In the genomic region with DNA sequence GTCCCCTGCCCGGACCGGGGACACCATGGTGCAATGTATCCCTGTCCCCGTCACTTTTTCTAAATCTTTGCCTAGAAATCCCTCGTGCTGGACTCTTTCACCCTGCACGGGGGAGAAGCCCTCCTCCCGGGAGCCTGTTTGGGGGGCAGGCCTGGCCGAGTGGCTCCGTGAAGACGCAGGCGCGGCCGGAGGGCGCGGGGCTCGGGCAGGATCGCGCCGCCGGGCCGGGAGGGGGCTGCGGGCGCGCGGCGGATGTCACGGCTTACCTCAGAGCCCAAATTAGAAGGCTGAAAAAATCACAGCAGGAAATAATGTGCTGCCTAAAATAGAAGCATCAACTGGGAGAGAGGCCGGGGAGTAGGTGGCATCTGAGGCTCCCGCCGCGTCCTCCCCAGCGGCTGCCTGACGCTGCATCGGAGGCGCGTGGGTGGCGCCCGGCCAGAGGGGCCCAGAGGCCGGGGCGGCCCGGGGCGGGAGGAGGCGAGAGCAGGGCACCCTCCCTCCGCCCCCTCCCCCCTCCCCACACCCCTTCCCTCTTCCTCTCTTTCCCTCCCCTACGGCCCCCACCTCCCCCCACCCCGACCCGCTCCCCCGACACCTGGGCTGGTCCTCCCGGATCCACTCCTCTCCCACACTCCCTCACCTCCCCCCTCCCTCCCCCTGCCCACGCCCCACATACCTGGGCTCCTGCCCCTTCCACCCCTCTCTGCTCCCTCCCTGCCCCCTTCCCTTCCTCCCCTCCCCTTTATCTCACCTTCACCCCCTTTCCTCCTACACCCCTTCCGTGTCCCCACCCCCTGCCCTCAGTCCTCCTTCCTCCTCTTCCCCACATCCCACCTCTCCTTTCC, we compare ENCODE assay signal across 8 cellular contexts. TPM values are rescaled to one million over a fixed set of nuclear protein-coding genes. Genes with fewer than 3 reads are reported as not detected.
DNase-seq lines count a peak whose midpoint lies in the region; ATAC-seq and TF ChIP-seq lines count a peak whose summit lies in the region.

No MANE protein-coding gene starts in this region.

- H3K36me3 Mint-ChIP-seq in activated CD4-positive, alpha-beta T cell treated with anti-CD3 and anti-CD28 coated beads, Interleukin-2, amount 10 ng/mL, durations not matched to agents 7 days and 5 days (ENCODE audit: low read depth) = no peaks in the 10 kb centered on the region
- no peaks in the 10 kb centered on the region for H3K36me3 Mint-ChIP-seq in endodermal cell (ENCODE audit: low read depth)

- H3K27me3 ChIP-seq in endodermal cell (ENCODE audit: control insufficient read depth, insufficient read depth, low read length, poor library complexity, severe bottlenecking) = peaks cover 10% of the 10 kb centered on the region

- TF ChIP-seq CTCF in endodermal cell (conservative IDR thresholded peaks at IDR 0.05) (no peak), mucosa of descending colon (IDR thresholded peaks at IDR 0.05) (no peak)

- no peak overlapping the region for H3K27ac ChIP-seq in endodermal cell (ENCODE audit: low read depth, low read length)
- peak overlapping the region; percentile 63 for H3K27ac ChIP-seq in temporal lobe (ENCODE audit: low read depth, low read length)

- intact Hi-C loops in mucosa of descending colon (cut with DNase I, micrococcal nuclease) = no loop called here

- POLR2A ChIA-PET in activated CD4-positive, alpha-beta T cell treated with anti-CD3 and anti-CD28 coated beads, Interleukin-2, amount 10 ng/mL, durations not matched to agents 7 days and 5 days (lab: Charles Lee) = no interaction called here

- no peaks in the 10 kb centered on the region for H3K4me1 ChIP-seq in endodermal cell (ENCODE audit: control insufficient read depth, insufficient read depth, low read length)
- no peaks in the 10 kb centered on the region for H3K4me1 ChIP-seq in mucosa of descending colon (ENCODE audit: low read depth)

- H3K9me3 Mint-ChIP-seq in activated CD4-positive, alpha-beta T cell treated with anti-CD3 and anti-CD28 coated beads, Interleukin-2, amount 10 ng/mL, durations not matched to agents 7 days and 5 days = no peaks in the 10 kb centered on the region
- H3K9me3 Mint-ChIP-seq in endodermal cell = no peaks in the 10 kb centered on the region

- CTCF ChIA-PET in activated CD4-positive, alpha-beta T cell treated with anti-CD3 and anti-CD28 coated beads, Interleukin-2, amount 10 ng/mL, durations not matched to agents 7 days and 5 days (lab: Charles Lee) = interaction anchor here (1.3 to 2.0 kb wide), 2 partner anchors 12 to 32 kb away, joined by 4 to 10 read pairs; no protein-coding TSS in a partner anchor

- H3K4me3 ChIP-seq in endodermal cell (ENCODE audit: low read length) = peak overlapping the region; percentile 77
- no peak overlapping the region for H3K4me3 ChIP-seq in mucosa of descending colon

- DNase-seq in NCI-H1417 (lab: John Stamatoyannopoulos, UW) (peak in 2 of 3 experiments; percentile 69 to 76), NCI-H1417 treated with DMSO at 0.1 percent for 48 hours (lab: John Stamatoyannopoulos, UW) (no peak), endodermal cell (peak; percentile 69), mucosa of descending colon (no peak), GDM1 (lab: John Stamatoyannopoulos, UW) (no peak), NCI-H1436 treated with DMSO at 0.1 percent for 48 hours (lab: John Stamatoyannopoulos, UW) (no peak)
- peak; percentile 34 for DNase-seq in activated CD4-positive, alpha-beta T cell treated with anti-CD3 and anti-CD28 coated beads, Interleukin-2, amount 10 ng/mL, durations not matched to agents 7 days and 5 days

- peaks cover 17% of the 10 kb centered on the region for H3K27me3 Mint-ChIP-seq in activated CD4-positive, alpha-beta T cell treated with anti-CD3 and anti-CD28 coated beads, Interleukin-2, amount 10 ng/mL, durations not matched to agents 7 days and 5 days
- H3K27me3 Mint-ChIP-seq in endodermal cell (ENCODE audit: insufficient read depth) = peaks cover 35% of the 10 kb centered on the region

- peaks cover 26% of the 10 kb centered on the region for H3K4me1 Mint-ChIP-seq in activated CD4-positive, alpha-beta T cell treated with anti-CD3 and anti-CD28 coated beads, Interleukin-2, amount 10 ng/mL, durations not matched to agents 7 days and 5 days
- H3K4me1 Mint-ChIP-seq in endodermal cell = peaks cover 17% of the 10 kb centered on the region

- H3K36me3 ChIP-seq in endodermal cell (ENCODE audit: control insufficient read depth, insufficient read depth, low read length) (no peaks in the 10 kb centered on the region), mucosa of descending colon (ENCODE audit: low read depth) (no peaks in the 10 kb centered on the region)

- no peak overlapping the region for H3K4me3 Mint-ChIP-seq in activated CD4-positive, alpha-beta T cell treated with anti-CD3 and anti-CD28 coated beads, Interleukin-2, amount 10 ng/mL, durations not matched to agents 7 days and 5 days
- H3K4me3 Mint-ChIP-seq in endodermal cell = peak overlapping the region; percentile 62

- H3K9me3 ChIP-seq in endodermal cell (ENCODE audit: control insufficient read depth, low read length) = no peaks in the 10 kb centered on the region
- H3K9me3 ChIP-seq in mucosa of descending colon = no peaks in the 10 kb centered on the region

- H3K9ac ChIP-seq in endodermal cell (ENCODE audit: extremely low read depth, low read length, poor library complexity, severe bottlenecking) = no peak overlapping the region

- H3K27ac Mint-ChIP-seq in activated CD4-positive, alpha-beta T cell treated with anti-CD3 and anti-CD28 coated beads, Interleukin-2, amount 10 ng/mL, durations not matched to agents 7 days and 5 days = no peak overlapping the region
- no peak overlapping the region for H3K27ac Mint-ChIP-seq in endodermal cell

- ATAC-seq in mucosa of descending colon = peak; percentile 63

- 4 to 8% methylated on average over 5 to 42 of the region's 50 CpGs for WGBS in endodermal cell (ENCODE audit: insufficient coverage in 1 of 2, insufficient read length in 1 of 2), 2 experiments

RNA-seq across cellular contexts. Expression of a gene that starts 51.9 kb away (rescaled TPM):
- 10 to 100 TPM; 22.7 to 23.5 TPM for total RNA-seq in activated CD4-positive, alpha-beta T cell treated with anti-CD3 and anti-CD28 coated beads, Interleukin-2, amount 10 ng/mL, durations not matched to agents 7 days and 5 days
- total RNA-seq in endodermal cell = 10 to 100 TPM; 24.7 to 24.9 TPM
- polyA plus RNA-seq in endodermal cell (2013, experiment 1 of 2) = 23.7 TPM
- polyA plus RNA-seq in endodermal cell (2013, experiment 2 of 2) = 26.1 TPM
- total RNA-seq in mucosa of descending colon = 10 to 100 TPM; 14.8 to 15.8 (median 15.5) TPM
- 26.3 TPM for total RNA-seq in temporal lobe

RNA-seq across cellular contexts. Expression of a gene that starts 52.1 kb away (rescaled TPM):
- 10 to 100 TPM; 34.5 to 36.2 TPM for total RNA-seq in activated CD4-positive, alpha-beta T cell treated with anti-CD3 and anti-CD28 coated beads, Interleukin-2, amount 10 ng/mL, durations not matched to agents 7 days and 5 days
- 10 to 100 TPM; 43.3 to 43.9 TPM for total RNA-seq in endodermal cell
- polyA plus RNA-seq in endodermal cell (2013, experiment 1 of 2) = 40.9 TPM
- polyA plus RNA-seq in endodermal cell (2013, experiment 2 of 2) = 36.3 TPM
- total RNA-seq in mucosa of descending colon = 10 to 100 TPM; 19.5 to 30.3 (median 28.1) TPM
- 21.6 TPM for total RNA-seq in temporal lobe

RNA-seq across cellular contexts. Expression of a gene that starts 56.0 kb away (rescaled TPM):
- total RNA-seq in activated CD4-positive, alpha-beta T cell treated with anti-CD3 and anti-CD28 coated beads, Interleukin-2, amount 10 ng/mL, durations not matched to agents 7 days and 5 days = 10 to 100 TPM; 43.5 to 49.7 TPM
- 10 to 100 TPM; 69.5 to 80.6 TPM for total RNA-seq in endodermal cell
- polyA plus RNA-seq in endodermal cell (2013, experiment 1 of 2) = 111 TPM
- polyA plus RNA-seq in endodermal cell (2013, experiment 2 of 2) = 118 TPM
- total RNA-seq in mucosa of descending colon = 10 to 100 TPM; 43.4 to 88.2 (median 53.8) TPM
- total RNA-seq in temporal lobe = 68.1 TPM

Comparison
In these comparisons a context has a peak if more than half of its experiments do, and no peak if none do; other contexts are left out.
1. DNase-seq: peak in NCI-H1417 (2 of 3), activated CD4-positive, alpha-beta T cell treated with anti-CD3 and anti-CD28 coated beads, Interleukin-2, amount 10 ng/mL, durations not matched to agents 7 days and 5 days (single experiment) and endodermal cell (single experiment); none in NCI-H1417 treated with DMSO at 0.1 percent for 48 hours (single experiment), mucosa of descending colon (0 of 3), GDM1 (single experiment) and NCI-H1436 treated with DMSO at 0.1 percent for 48 hours (single experiment).